In genomic region chr3:120497813-120498212, GRCh38 we compare ENCODE assay signal across 13 cellular contexts. TPM values are rescaled to one million over a fixed set of nuclear protein-coding genes. Genes with fewer than 3 reads are reported as not detected.
DNase-seq lines count a peak whose midpoint lies in the region; ATAC-seq and TF ChIP-seq lines count a peak whose summit lies in the region.
"Had no signal": no experiment of that assay in that cellular context is flagged by ENCODE, and none has a peak within 500 bp of the region (broad histone marks: within the 10 kb centered on the region; RNA-seq: fewer than 3 reads in every experiment).

No MANE protein-coding gene starts in this region.

- peaks cover 31% of the 10 kb centered on the region for H3K9me3 Mint-ChIP-seq in GM23338
- H3K9me3 Mint-ChIP-seq in activated CD4-positive, alpha-beta T cell treated with anti-CD3 and anti-CD28 coated beads, Interleukin-2, amount 10 ng/mL, durations not matched to agents 7 days and 5 days: peaks cover 9% of the 10 kb centered on the region

- no peaks in the 10 kb centered on the region for H3K27me3 Mint-ChIP-seq in GM23338 (ENCODE audit: insufficient read depth, low read depth, poor library complexity)
- peaks cover 7% of the 10 kb centered on the region for H3K27me3 Mint-ChIP-seq in activated CD4-positive, alpha-beta T cell treated with anti-CD3 and anti-CD28 coated beads, Interleukin-2, amount 10 ng/mL, durations not matched to agents 7 days and 5 days
- H3K27me3 Mint-ChIP-seq: activated CD8-positive, alpha-beta T cell treated with anti-CD3 and anti-CD28 coated beads for 36 hours had no signal

- TF ChIP-seq POLR2A in stomach (IDR thresholded peaks at IDR 0.05) (no peak), gastrocnemius medialis (IDR thresholded peaks at IDR 0.05) (no peak)

- no peaks in the 10 kb centered on the region for H3K27me3 ChIP-seq in GM23338 (ENCODE audit: insufficient read depth)
- H3K27me3 ChIP-seq in adipocyte (replicated peaks; ENCODE audit: control insufficient read depth, insufficient read depth, low read length): no peaks in the 10 kb centered on the region
- H3K27me3 ChIP-seq in right atrium auricular region: no peaks in the 10 kb centered on the region
- H3K27me3 ChIP-seq in stomach: no peaks in the 10 kb centered on the region
- H3K27me3 ChIP-seq in gastrocnemius medialis: no peaks in the 10 kb centered on the region

- TF ChIP-seq CTCF in GM23338 (conservative IDR thresholded peaks at IDR 0.05; ENCODE audit: low read depth in 2 of 2) (no peak), right atrium auricular region (IDR thresholded peaks at IDR 0.05) (no peak), stomach (IDR thresholded peaks at IDR 0.05) (no peak), gastrocnemius medialis (IDR thresholded peaks at IDR 0.05 in 4 of 5, conservative IDR thresholded peaks at IDR 0.05 in 1 of 5) (no peak)

- WGBS in stomach, 5 donors: 51 to 73% (median 62%) methylated on average over 2 of the region's 2 CpGs

- no peaks in the 10 kb centered on the region for H3F3A ChIP-seq in GM23338 (replicated peaks; ENCODE audit: low read depth)

- H3K79me2 ChIP-seq in GM23338 (replicated peaks; ENCODE audit: insufficient read depth): no peaks in the 10 kb centered on the region
- H3K79me2 ChIP-seq: parathyroid adenoma had no signal

- no peaks in the 10 kb centered on the region for H3K36me3 ChIP-seq in GM23338 (ENCODE audit: insufficient read depth)
- no peaks in the 10 kb centered on the region for H3K36me3 ChIP-seq in adipocyte (ENCODE audit: control insufficient read depth, insufficient read depth, low read length, severe bottlenecking)
- no peaks in the 10 kb centered on the region for H3K36me3 ChIP-seq in right atrium auricular region
- H3K36me3 ChIP-seq in stomach: no peaks in the 10 kb centered on the region
- H3K36me3 ChIP-seq in gastrocnemius medialis: no peaks in the 10 kb centered on the region

- H3K9me3 ChIP-seq in adipocyte (ENCODE audit: control insufficient read depth, low read length) (no peaks in the 10 kb centered on the region), right atrium auricular region (no peaks in the 10 kb centered on the region), stomach (peaks cover 0 to 11% (median 10%) of the 10 kb centered on the region in 4 donors), gastrocnemius medialis (no peaks in the 10 kb centered on the region)

- DNase-seq in GM23338 (ENCODE audit: low spot score) (peak; percentile 53), adipocyte (ENCODE audit: low read depth) (peak; percentile 21), right atrium auricular region (ENCODE audit: low spot score) (no peak), stomach (no peak), OCI-M2 (lab: John Stamatoyannopoulos, UW; ENCODE audit: unreplicated experiment) (no peak), gastrocnemius medialis (no peak), NCI-H2081 (lab: John Stamatoyannopoulos, UW) (no peak)
- no peak for DNase-seq in activated CD4-positive, alpha-beta T cell treated with anti-CD3 and anti-CD28 coated beads, Interleukin-2, amount 10 ng/mL, durations not matched to agents 7 days and 5 days
- DNase-seq: activated CD8-positive, alpha-beta T cell treated with anti-CD3 and anti-CD28 coated beads for 36 hours; GDM1; MV-4-11 had no signal

- in situ Hi-C loops in gastrocnemius medialis (cut with MboI; ENCODE audit: low sequenced_read_pairs in 4 of 4): no loop called here

- no peak overlapping the region for H2AFZ ChIP-seq in GM23338
- H2AFZ ChIP-seq: parathyroid adenoma had no signal

- H3K4me1 Mint-ChIP-seq in GM23338: peaks cover 39% of the 10 kb centered on the region
- H3K4me1 Mint-ChIP-seq in activated CD4-positive, alpha-beta T cell treated with anti-CD3 and anti-CD28 coated beads, Interleukin-2, amount 10 ng/mL, durations not matched to agents 7 days and 5 days: no peaks in the 10 kb centered on the region

- H3K27ac ChIP-seq in GM23338 (ENCODE audit: low read depth) (peak overlapping the region; percentile 71), right atrium auricular region (peak overlapping the region; percentile 29 to 65), stomach (peak overlapping the region in 3 of 5 donors; percentile 42 to 67 (median 64)), gastrocnemius medialis (no peak overlapping the region)
- H3K27ac ChIP-seq: C4-2B, parathyroid adenoma had no signal

- no peak for TF ChIP-seq EP300 in stomach (IDR thresholded peaks at IDR 0.05)

- H3K4me3 Mint-ChIP-seq in GM23338: no peak overlapping the region
- H3K4me3 Mint-ChIP-seq in activated CD4-positive, alpha-beta T cell treated with anti-CD3 and anti-CD28 coated beads, Interleukin-2, amount 10 ng/mL, durations not matched to agents 7 days and 5 days: no peak overlapping the region
- H3K4me3 Mint-ChIP-seq: activated CD8-positive, alpha-beta T cell treated with anti-CD3 and anti-CD28 coated beads for 36 hours had no signal

- no peak overlapping the region for H3K27ac Mint-ChIP-seq in GM23338
- no peak overlapping the region for H3K27ac Mint-ChIP-seq in activated CD4-positive, alpha-beta T cell treated with anti-CD3 and anti-CD28 coated beads, Interleukin-2, amount 10 ng/mL, durations not matched to agents 7 days and 5 days
- H3K27ac Mint-ChIP-seq: activated CD8-positive, alpha-beta T cell treated with anti-CD3 and anti-CD28 coated beads for 36 hours had no signal

- CTCF ChIA-PET in activated CD4-positive, alpha-beta T cell treated with anti-CD3 and anti-CD28 coated beads, Interleukin-2, amount 10 ng/mL, durations not matched to agents 7 days and 5 days (lab: Charles Lee): no interaction called here

- peak overlapping the region; percentile 22; the same call in 1 of the 2 replicates for H3K4me2 ChIP-seq in GM23338

- H3K36me3 Mint-ChIP-seq in GM23338 (ENCODE audit: low read depth): peaks cover 24% of the 10 kb centered on the region
- peaks cover 2% of the 10 kb centered on the region for H3K36me3 Mint-ChIP-seq in activated CD4-positive, alpha-beta T cell treated with anti-CD3 and anti-CD28 coated beads, Interleukin-2, amount 10 ng/mL, durations not matched to agents 7 days and 5 days (ENCODE audit: low read depth)

- H3K9me2 ChIP-seq in GM23338 (ENCODE audit: insufficient read depth): no peaks in the 10 kb centered on the region

- H3K4me1 ChIP-seq in GM23338 (ENCODE audit: insufficient read depth) (peaks cover 27% of the 10 kb centered on the region), adipocyte (ENCODE audit: control insufficient read depth, insufficient read depth, low read length) (peaks cover 42% of the 10 kb centered on the region), right atrium auricular region (peaks cover 0 to 22% of the 10 kb centered on the region in 2 donors), stomach (peaks cover 0 to 29% (median 3%) of the 10 kb centered on the region in 4 donors), gastrocnemius medialis (no peaks in the 10 kb centered on the region)
- H3K4me1 ChIP-seq: parathyroid adenoma had no signal

- POLR2A ChIA-PET in activated CD4-positive, alpha-beta T cell treated with anti-CD3 and anti-CD28 coated beads, Interleukin-2, amount 10 ng/mL, durations not matched to agents 7 days and 5 days (lab: Charles Lee): no interaction called here

- H3K4me3 ChIP-seq in GM23338: no peak overlapping the region
- H3K4me3 ChIP-seq in adipocyte (ENCODE audit: low read length): peak overlapping the region; percentile 47
- H3K4me3 ChIP-seq in right atrium auricular region: no peak overlapping the region
- no peak overlapping the region for H3K4me3 ChIP-seq in stomach
- no peak overlapping the region for H3K4me3 ChIP-seq in gastrocnemius medialis

- H3K9ac ChIP-seq in adipocyte (ENCODE audit: low read length): peak overlapping the region; percentile 71
- H3K9ac ChIP-seq: parathyroid adenoma had no signal

- intact Hi-C loops in stomach (cut with DNase I; ENCODE audit: low total_unique reads): no loop called here
- intact Hi-C loops in gastrocnemius medialis (cut with DNase I; ENCODE audit: low total_unique reads): no loop called here

- no peak; the same call in 2 of the 3 replicates for ATAC-seq in GM23338
- ATAC-seq in gastrocnemius medialis: no peak
- ATAC-seq: activated CD8-positive, alpha-beta T cell treated with anti-CD3 and anti-CD28 coated beads for 36 hours had no signal

- no peaks in the 10 kb centered on the region for H4K20me1 ChIP-seq in GM23338 (replicated peaks; ENCODE audit: insufficient read depth)

TF ChIP-seq in GM23338, 12 proteins besides CTCF, POLR2A, EP300 and RAD21 (continues in another document):
- TF ChIP-seq ZNF331 (CRISPR knock-in tag; IDR thresholded peaks at IDR 0.05; ENCODE audit: low read depth) (no peak), NANOG (IDR thresholded peaks at IDR 0.05; ENCODE audit: borderline replicate concordance) (0 out of 2 replicates have a peak, but pooled peaks have one; percentile 43)

RNA-seq across cellular contexts. Expression of gene FSTL1, which starts 47.0 kb away (rescaled TPM):
- total RNA-seq in GM23338 (2014; rRNA removed; shearing (Covaris generic)): 258 and 272 TPM in 2 replicates
- polyA plus RNA-seq in GM23338 (2016; fragmentation: Nextera tagmentation; extraction: Ambion mirVana): 49.1 and 50.8 TPM in 2 replicates
- 100 to 1,000 TPM; 327 to 380 TPM for total RNA-seq in right atrium auricular region
- total RNA-seq in stomach: 100 to 1,000 TPM in 4 of 5 donors, 10 to 100 TPM in 1; 89.2 to 946 (median 117) TPM
- 10 to 100 TPM; 14.2 to 20.4 (median 15.8) TPM for polyA plus RNA-seq in stomach
- 10 to 100 TPM; 33.4 to 77.5 (median 44.0) TPM for total RNA-seq in gastrocnemius medialis
- under 1 TPM; 0.35 to 0.37 TPM for total RNA-seq in activated CD4-positive, alpha-beta T cell treated with anti-CD3 and anti-CD28 coated beads, Interleukin-2, amount 10 ng/mL, durations not matched to agents 7 days and 5 days

Comparison
In these comparisons a context has a peak if more than half of its experiments do, and no peak if none do; other contexts are left out.
1. DNase-seq: peak in GM23338 (single experiment) and adipocyte (single experiment); none in right atrium auricular region (single experiment), stomach (single experiment), OCI-M2 (single experiment), gastrocnemius medialis (0 of 2), NCI-H2081 (0 of 2) and activated CD4-positive, alpha-beta T cell treated with anti-CD3 and anti-CD28 coated beads, Interleukin-2, amount 10 ng/mL, durations not matched to agents 7 days and 5 days (single experiment).
2. H3K27ac ChIP-seq: peak in GM23338 (single experiment), right atrium auricular region (2 of 2) and stomach (3 of 5); none in gastrocnemius medialis (0 of 4).
3. RNA of gene FSTL1, which starts 47.0 kb away (total RNA-seq): 327 to 380 TPM in right atrium auricular region, 258 to 272 TPM in GM23338, 89.2 to 946 TPM in stomach and 33.4 to 77.5 TPM in gastrocnemius medialis; 0.35 to 0.37 TPM in activated CD4-positive, alpha-beta T cell treated with anti-CD3 and anti-CD28 coated beads, Interleukin-2, amount 10 ng/mL, durations not matched to agents 7 days and 5 days; every median in the first group is over 10 times any median in the second.